ENCODE assay signal across 15 cellular contexts in genomic region chr18:75475228-75475627, GRCh38. TPM values are rescaled to one million over a fixed set of nuclear protein-coding genes. Genes with fewer than 3 reads are reported as not detected.
A peak's percentile ranks its signal among the peaks of the same experiment; 100 is the strongest.
DNase-seq lines count a peak whose midpoint lies in the region; ATAC-seq, FAIRE-seq and TF ChIP-seq lines count a peak whose summit lies in the region.
"Had no signal": no experiment of that assay in that cellular context is flagged by ENCODE, and none has a peak within 500 bp of the region (broad histone marks: within the 10 kb centered on the region; RNA-seq: fewer than 3 reads in every experiment).

No MANE protein-coding gene starts in this region.

- H2AFZ ChIP-seq in H1 (ENCODE audit: low read length) = no peak overlapping the region

- POLR2A ChIA-PET in H1 (lab: Charles Lee; ENCODE audit: partially characterized antibody) = no interaction called here
- POLR2A ChIA-PET in RWPE1 (lab: Yijun Ruan, JAX; ENCODE audit: low non-redundant PET) = no interaction called here

- no peak for TF ChIP-seq POLR2A in H1 (IDR thresholded peaks at IDR 0.05; ENCODE audit: control extremely low read depth in 1 of 2, low read depth in 2 of 2, low read length in 2 of 2)

- no peaks in the 10 kb centered on the region for H3K9me3 ChIP-seq in H1 (ENCODE audit: insufficient read depth in 2 of 2, low read depth in 1 of 2, low read length in 1 of 2)

- H4K8ac ChIP-seq in H1 (ENCODE audit: extremely low read depth, insufficient read depth, low read length) = no peak overlapping the region

- no peak for TF ChIP-seq EP300 in H1 (IDR thresholded peaks at IDR 0.05; ENCODE audit: borderline replicate concordance in 1 of 2, low read depth in 2 of 2, low read length in 2 of 2)

- TF ChIP-seq CTCF in H1 (IDR thresholded peaks at IDR 0.05; ENCODE audit: control extremely low read depth in 1 of 3, insufficient read depth in 1 of 3, low read depth in 1 of 3, low read length in 3 of 3) = no peak
- no peak for TF ChIP-seq CTCF in RWPE1 (conservative IDR thresholded peaks at IDR 0.05; ENCODE audit: low read depth)

- no peaks in the 10 kb centered on the region for H3K36me3 ChIP-seq in H1 (ENCODE audit: control insufficient read depth in 2 of 4, insufficient read depth in 4 of 4, low read length in 3 of 4)

- H4K20me1 ChIP-seq in H1 (replicated peaks in 1 of 2; ENCODE audit: control insufficient read depth in 1 of 2, insufficient read depth in 2 of 2, low read length in 2 of 2) = no peaks in the 10 kb centered on the region

- DNase-seq in AG20443 (ENCODE audit: low spot score) (peak; percentile 57), LoVo (ENCODE audit: low spot score) (peak; percentile 13), H1 (ENCODE audit: low read depth in 1 of 2, low spot score in 2 of 2) (no peak), non-pigmented ciliary epithelial cell (ENCODE audit: low read depth) (peak; percentile 51), frontal cortex (ENCODE audit: low spot score in 2 of 2) (no peak), RWPE1 (ENCODE audit: low spot score) (no peak)
- no peak for DNase-seq in stimulated activated naive CD4-positive, alpha-beta T cell treated with Interleukin-2 at 50 U/mL for 16 hours (lab: John Stamatoyannopoulos, UW)
- DNase-seq: dorsolateral prefrontal cortex; hypothalamus; mesendoderm; MV-4-11; NCI-H446 treated with DMSO at 0.1 percent for 48 hours; stimulated activated CD4-positive, alpha-beta T cell treated with anti-CD3 and anti-CD28 coated beads, Interleukin-2, amount 100 ng/mL, for 48 hours; stimulated activated naive CD8-positive, alpha-beta T cell treated with anti-CD3 and anti-CD28 coated beads, Interleukin-15, amount 100 ng/mL, for 72 hours had no signal

- no peak overlapping the region for H2BK120ac ChIP-seq in H1 (replicated peaks; ENCODE audit: low read depth, low read length)

- H3K56ac ChIP-seq in H1 (replicated peaks; ENCODE audit: insufficient read length, low read depth, low read length) = no peak overlapping the region

- H2BK15ac ChIP-seq in H1 (ENCODE audit: low read length) = no peak overlapping the region

- CTCF ChIA-PET in H1 (lab: Charles Lee; ENCODE audit: partially characterized antibody) (interaction anchor here (0.9 to 1.1 kb wide), 2 partner anchors 24 to 338 kb away, joined by 3 to 4 read pairs; no protein-coding TSS in a partner anchor), RWPE1 (lab: Yijun Ruan, JAX) (interaction anchor here (0.6 kb wide), 2 partner anchors 23 to 503 kb away, joined by 3 to 4 read pairs; no protein-coding TSS in a partner anchor)

- TF ChIP-seq RAD21 in H1 (IDR thresholded peaks at IDR 0.05 in 1 of 2, conservative IDR thresholded peaks at IDR 0.05 in 1 of 2; ENCODE audit: low read depth in 2 of 2, low read length in 2 of 2) = no peak

- H3K27ac ChIP-seq in H1 (ENCODE audit: low read depth, low read length) (no peak overlapping the region), RWPE1 (no peak overlapping the region)
- H3K27ac ChIP-seq: dorsolateral prefrontal cortex had no signal

- no peak overlapping the region for H3K18ac ChIP-seq in H1 (ENCODE audit: extremely low read depth, low read length)

- H3K4me3 ChIP-seq in H1 (ENCODE audit: extremely low read depth in 1 of 4, insufficient read depth in 2 of 4, low read depth in 3 of 4, low read length in 4 of 4) = no peak overlapping the region
- H3K4me3 ChIP-seq: dorsolateral prefrontal cortex had no signal

- no peak overlapping the region for H4K5ac ChIP-seq in H1 (ENCODE audit: insufficient read length, low read depth, low read length)

- H3K23ac ChIP-seq in H1 (ENCODE audit: insufficient read length) = no peak overlapping the region

- H3K14ac ChIP-seq in H1 (ENCODE audit: insufficient read length) = no peak overlapping the region

- no peaks in the 10 kb centered on the region for H3K27me3 ChIP-seq in H1 (replicated peaks in 1 of 4; ENCODE audit: control insufficient read depth in 3 of 4, extremely low read depth in 1 of 4, insufficient read depth in 3 of 4, low read length in 3 of 4)
- H3K27me3 ChIP-seq: dorsolateral prefrontal cortex had no signal

- H3K4ac ChIP-seq in H1 (replicated peaks; ENCODE audit: insufficient read length, low read depth, low read length) = no peak overlapping the region

- no peak overlapping the region for H2BK12ac ChIP-seq in H1 (ENCODE audit: low read depth, low read length)

- no peak overlapping the region for H4K91ac ChIP-seq in H1 (replicated peaks; ENCODE audit: insufficient read length, low read length)

- H3K79me2 ChIP-seq in H1 (ENCODE audit: control insufficient read depth in 1 of 2, insufficient read depth in 2 of 2, low read length in 2 of 2) = no peaks in the 10 kb centered on the region

- no peak for ATAC-seq in HG02798 (IDR thresholded peaks at IDR 0.05; ENCODE audit: poor library complexity, unreplicated experiment)
- ATAC-seq: stimulated activated naive CD8-positive, alpha-beta T cell treated with anti-CD3 and anti-CD28 coated beads, Interleukin-15, amount 100 ng/mL, for 72 hours had no signal

- H3K23me2 ChIP-seq in H1 (ENCODE audit: low read depth, low read length) = no peaks in the 10 kb centered on the region

- no peak overlapping the region for H2BK20ac ChIP-seq in H1 (ENCODE audit: low read length)

- peaks cover 0 to 2% (median 0%) of the 10 kb centered on the region in 4 experiments; a peak in 2 of 7 replicates for H3K4me1 ChIP-seq in H1 (replicated peaks in 1 of 4; ENCODE audit: control insufficient read depth in 3 of 4, insufficient read depth in 4 of 4, low read length in 3 of 4)

- FAIRE-seq in H1 (lab: Jason Lieb, UNC) (no peak), frontal cortex (lab: Jason Lieb, UNC) (no peak)

- 95% methylated on average over 2 of the region's 2 CpGs; no CpG with 5 or more reads in 1 of the 2 experiments for WGBS in H1 (ENCODE audit: extremely low coverage in 1 of 2, insufficient coverage in 1 of 2, insufficient read length in 1 of 2, insufficient replicate concordance in 2 of 2, low coverage in 1 of 2, low lambda C conversion rate in 2 of 2, missing lambda C conversion rate in 1 of 2), 2 experiments

- H2AK5ac ChIP-seq in H1 (ENCODE audit: low read depth, low read length) = no peak overlapping the region

- H3K4me2 ChIP-seq in H1 (ENCODE audit: insufficient read depth in 1 of 2, low read depth in 2 of 2, low read length in 2 of 2) = no peak overlapping the region

- no peaks in the 10 kb centered on the region for H3K79me1 ChIP-seq in H1 (ENCODE audit: low read depth, low read length)

- H2BK5ac ChIP-seq in H1 (ENCODE audit: low read depth, low read length) = no peak overlapping the region

- no peak overlapping the region for H3K9ac ChIP-seq in H1 (replicated peaks in 1 of 4; ENCODE audit: extremely low read depth in 1 of 4, low read depth in 3 of 4, low read length in 3 of 4)

TF ChIP-seq in H1, 55 proteins besides CTCF, POLR2A, EP300 and RAD21:
- TF ChIP-seq CBX5 (IDR thresholded peaks at IDR 0.05; ENCODE audit: low read depth, low read length) = no peak
- no peak for TF ChIP-seq YY1 (IDR thresholded peaks at IDR 0.05; ENCODE audit: low read depth, low read length)
- TF ChIP-seq SP4 (IDR thresholded peaks at IDR 0.05; ENCODE audit: low read length) = no peak
- peak; percentile 42; the same call in 1 of the 2 replicates for TF ChIP-seq BACH1 (IDR thresholded peaks at IDR 0.05; ENCODE audit: low read length)
- TF ChIP-seq FOSL1 (IDR thresholded peaks at IDR 0.05; ENCODE audit: insufficient read depth, low read depth, low read length) = no peak
- TF ChIP-seq SIN3A (conservative IDR thresholded peaks at IDR 0.05 in 1 of 2, IDR thresholded peaks at IDR 0.05 in 1 of 2; ENCODE audit: low read depth in 1 of 2, low read length in 2 of 2) = no peak
TF ChIP-seq in H1: peak in this region for 1.

RNA-seq across cellular contexts. Expression of gene SMIM21, which starts 47.7 kb away (rescaled TPM):
- not detected in 2 replicates for total RNA-seq in H1 (2021; fragmentation: NEBNext Ultra II Directional; extraction: Animal tissue kit (Norgen Biotek cat#: 25700))
- polyA plus RNA-seq in H1 (2011; rRNA removed) = not detected in 2 replicates
- polyA plus RNA-seq in H1 (2011; cell fraction: cytosol; rRNA removed) = not detected
- not detected for polyA plus RNA-seq in H1 (2011; cell fraction: nucleus; rRNA removed)
- polyA plus RNA-seq in H1 (2012, experiment 1 of 2) = not detected in 4 replicates
- polyA plus RNA-seq in H1 (2012, experiment 2 of 2) = not detected
- polyA plus RNA-seq in H1 (2013, experiment 1 of 2) = not detected
- polyA plus RNA-seq in H1 (2013, experiment 2 of 2) = not detected
- polyA minus RNA-seq in H1 (2011; rRNA and poly(A)+ RNA removed) = not detected in 2 replicates
- polyA minus RNA-seq in H1 (2011; cell fraction: cytosol; rRNA and poly(A)+ RNA removed) = not detected
- not detected for polyA minus RNA-seq in H1 (2011; cell fraction: nucleus; rRNA and poly(A)+ RNA removed)
- not detected for total RNA-seq in frontal cortex

Comparison
In these comparisons a context has a peak if more than half of its experiments do, and no peak if none do; other contexts are left out.
1. DNase-seq: peak in AG20443 (single experiment), LoVo (single experiment) and non-pigmented ciliary epithelial cell (single experiment); none in H1 (0 of 2), frontal cortex (0 of 2), RWPE1 (single experiment) and stimulated activated naive CD4-positive, alpha-beta T cell treated with Interleukin-2 at 50 U/mL for 16 hours (single experiment).